In genomic region chr10:62043493-62043938, GRCh38 we compare ENCODE assay signal across 11 cellular contexts.
A peak's percentile ranks its signal among the peaks of the same experiment; 100 is the strongest.
DNase-seq lines count a peak whose midpoint lies in the region; ATAC-seq and TF ChIP-seq lines count a peak whose summit lies in the region.
"Had no signal": no experiment of that assay in that cellular context is flagged by ENCODE, and none has a peak within 500 bp of the region (broad histone marks: within the 10 kb centered on the region; RNA-seq: fewer than 3 reads in every experiment).

No MANE protein-coding gene starts in this region.

- H3K9me2 ChIP-seq in neural cell (ENCODE audit: insufficient read depth, low read length) = no peaks in the 10 kb centered on the region
- no peaks in the 10 kb centered on the region for H3K9me2 ChIP-seq in PC-9 (ENCODE audit: insufficient read depth)

- ATAC-seq in CD4-positive, alpha-beta T cell (ENCODE audit: poor library complexity) = no peak
- no peak for ATAC-seq in central memory CD8-positive, alpha-beta T cell (replicated peaks; ENCODE audit: extremely low read depth, poor library complexity, severe bottlenecking)
- no peak for ATAC-seq in GM18502 (IDR thresholded peaks at IDR 0.05; ENCODE audit: poor library complexity, unreplicated experiment)

- no peak for TF ChIP-seq EP300 in neural cell (conservative IDR thresholded peaks at IDR 0.05; ENCODE audit: poor library complexity, severe bottlenecking)

- H4K20me1 ChIP-seq in neural cell (ENCODE audit: insufficient read depth) (no peaks in the 10 kb centered on the region), PC-9 (ENCODE audit: insufficient read depth) (no peaks in the 10 kb centered on the region)

- peak overlapping the region; percentile 91 for H3K27ac Mint-ChIP-seq in CD4-positive, alpha-beta T cell
- H3K27ac Mint-ChIP-seq in central memory CD8-positive, alpha-beta T cell (ENCODE audit: low read depth) = peak overlapping the region; percentile 48

- H3K9ac ChIP-seq in neural cell (ENCODE audit: low read length) = peak overlapping the region; percentile 27

- CTCF ChIA-PET in CD4-positive, alpha-beta T cell (lab: Charles Lee) = interaction anchor here (1.0 to 1.5 kb wide), 4 partner anchors 13 to 201 kb away, joined by 3 to 6 read pairs (median 6); no protein-coding TSS in a partner anchor
- CTCF ChIA-PET in PC-9 (lab: Charles Lee) = interaction anchor here (0.6 kb wide), 1 partner anchor 200 kb away, joined by 6 read pairs; no protein-coding TSS in a partner anchor

- H3K27me3 ChIP-seq in CD4-positive, alpha-beta T cell (ENCODE audit: control insufficient read depth, insufficient read depth, low read length) = no peaks in the 10 kb centered on the region
- no peaks in the 10 kb centered on the region for H3K27me3 ChIP-seq in neural cell (ENCODE audit: insufficient read depth, low read depth, low read length)
- H3K27me3 ChIP-seq in PC-9 (ENCODE audit: insufficient read depth, low read depth) = no peaks in the 10 kb centered on the region

- no peak overlapping the region for H3K27ac ChIP-seq in CD4-positive, alpha-beta T cell (ENCODE audit: low read depth, low read length)
- H3K27ac ChIP-seq in neural cell (ENCODE audit: low read length) (peak overlapping the region; percentile 80), PC-9 (no peak overlapping the region)

- no peak for DNase-seq in CD4-positive, alpha-beta T cell
- DNase-seq in NCI-H69 (lab: John Stamatoyannopoulos, UW) (peak; percentile 18), PC-9 (no peak), ureter (ENCODE audit: low spot score) (no peak), mesenteric fat pad (ENCODE audit: low spot score) (no peak)
- DNase-seq in central memory CD8-positive, alpha-beta T cell (ENCODE audit: low spot score in 2 of 2) = no peak
- DNase-seq: hippocampal formation; NCI-H2171; stimulated activated CD4-positive, alpha-beta T cell treated with anti-CD3 and anti-CD28 coated beads, Interleukin-1b, Interleukin-23, amount 100 ng/mL, for 48 hours had no signal

- no peaks in the 10 kb centered on the region for H3K27me3 Mint-ChIP-seq in CD4-positive, alpha-beta T cell
- H3K27me3 Mint-ChIP-seq in central memory CD8-positive, alpha-beta T cell = no peaks in the 10 kb centered on the region

- H3F3A ChIP-seq in neural cell (ENCODE audit: insufficient read depth, low read length, poor library complexity, severe bottlenecking) (no peaks in the 10 kb centered on the region), PC-9 (ENCODE audit: insufficient read depth, low read depth) (peaks cover 13% of the 10 kb centered on the region; the same call in 1 of the 2 replicates)

- H3K79me2 ChIP-seq in neural cell (replicated peaks; ENCODE audit: insufficient read depth, low read length) = no peaks in the 10 kb centered on the region
- no peaks in the 10 kb centered on the region for H3K79me2 ChIP-seq in PC-9 (ENCODE audit: low read depth)

- no peak for TF ChIP-seq CTCF in CD4-positive, alpha-beta T cell (IDR thresholded peaks at IDR 0.05)
- TF ChIP-seq CTCF in neural cell (IDR thresholded peaks at IDR 0.05; ENCODE audit: poor library complexity, severe bottlenecking) (no peak), PC-9 (conservative IDR thresholded peaks at IDR 0.05) (no peak)

- peak overlapping the region; percentile 1 for H3K4me3 ChIP-seq in neural cell (ENCODE audit: low read length)
- no peak overlapping the region for H3K4me3 ChIP-seq in PC-9

- POLR2A ChIA-PET in CD4-positive, alpha-beta T cell (lab: Charles Lee) = interaction anchor here (0.6 to 2.0 kb wide), 4 partner anchors 140 to 293 kb away, joined by 3 to 8 read pairs (median 4); no protein-coding TSS in a partner anchor
- POLR2A ChIA-PET in PC-9 (lab: Charles Lee; ENCODE audit: unreplicated experiment) = no interaction called here

- H3K9me3 Mint-ChIP-seq in CD4-positive, alpha-beta T cell = no peaks in the 10 kb centered on the region
- no peaks in the 10 kb centered on the region for H3K9me3 Mint-ChIP-seq in central memory CD8-positive, alpha-beta T cell

- no peak overlapping the region for H3K4me2 ChIP-seq in neural cell (ENCODE audit: low read length)
- H3K4me2 ChIP-seq in PC-9 = no peak overlapping the region

- H3K36me3 Mint-ChIP-seq in CD4-positive, alpha-beta T cell (ENCODE audit: low read depth) = no peaks in the 10 kb centered on the region
- H3K36me3 Mint-ChIP-seq in central memory CD8-positive, alpha-beta T cell (ENCODE audit: insufficient read depth) = peaks cover 15% of the 10 kb centered on the region

- TF ChIP-seq RAD21 in neural cell (conservative IDR thresholded peaks at IDR 0.05) = no peak

- no TSS peak for BruUV-seq in PC-9 (replicated peaks; lab: Mats Ljungman, UMichigan)

- H2AFZ ChIP-seq in neural cell (ENCODE audit: low read depth, low read length) (no peak overlapping the region), PC-9 (no peak overlapping the region)

- H3K9me3 ChIP-seq in CD4-positive, alpha-beta T cell (ENCODE audit: control insufficient read depth, low read length) = no peaks in the 10 kb centered on the region
- H3K9me3 ChIP-seq in neural cell (ENCODE audit: low read length) (no peaks in the 10 kb centered on the region), PC-9 (ENCODE audit: insufficient read depth, low read depth) (peaks cover 12% of the 10 kb centered on the region; the same call in 1 of the 2 replicates)

- peak overlapping the region; percentile 7 for H3K4me3 Mint-ChIP-seq in CD4-positive, alpha-beta T cell
- H3K4me3 Mint-ChIP-seq in central memory CD8-positive, alpha-beta T cell = peak overlapping the region; percentile 40

- no peaks in the 10 kb centered on the region for H3K36me3 ChIP-seq in neural cell (ENCODE audit: insufficient read depth, low read length)
- H3K36me3 ChIP-seq in PC-9 (ENCODE audit: low read depth) = no peaks in the 10 kb centered on the region

- intact Hi-C loops in CD4-positive, alpha-beta T cell (cut with DNase I, micrococcal nuclease) = loop anchor here in 1 of 2 experiments (5.0 kb wide), 2 partner anchors 39 to 144 kb away; no protein-coding TSS in a partner anchor
- intact Hi-C loops in PC-9 (cut with micrococcal nuclease; ENCODE audit: unreplicated experiment) = no loop called here

- H3K4me1 Mint-ChIP-seq in CD4-positive, alpha-beta T cell (ENCODE audit: low read depth) = peaks cover 92% of the 10 kb centered on the region
- peaks cover 84% of the 10 kb centered on the region for H3K4me1 Mint-ChIP-seq in central memory CD8-positive, alpha-beta T cell

- peaks cover 43% of the 10 kb centered on the region for H3K4me1 ChIP-seq in PC-9 (replicated peaks; ENCODE audit: insufficient read depth)

TF ChIP-seq in neural cell, 6 proteins besides CTCF, POLR2A, EP300 and RAD21:
- peak; percentile 10 for TF ChIP-seq POLR2AphosphoS5 (IDR thresholded peaks at IDR 0.05)
- TF ChIP-seq MXI1 (conservative IDR thresholded peaks at IDR 0.05; ENCODE audit: poor library complexity, severe bottlenecking) = no peak
- no peak for TF ChIP-seq REST (IDR thresholded peaks at IDR 0.05; ENCODE audit: borderline replicate concordance)
TF ChIP-seq in neural cell: peak in this region for 1.
